28 cellular contexts compared by ENCODE assay signal in the genomic region with DNA sequence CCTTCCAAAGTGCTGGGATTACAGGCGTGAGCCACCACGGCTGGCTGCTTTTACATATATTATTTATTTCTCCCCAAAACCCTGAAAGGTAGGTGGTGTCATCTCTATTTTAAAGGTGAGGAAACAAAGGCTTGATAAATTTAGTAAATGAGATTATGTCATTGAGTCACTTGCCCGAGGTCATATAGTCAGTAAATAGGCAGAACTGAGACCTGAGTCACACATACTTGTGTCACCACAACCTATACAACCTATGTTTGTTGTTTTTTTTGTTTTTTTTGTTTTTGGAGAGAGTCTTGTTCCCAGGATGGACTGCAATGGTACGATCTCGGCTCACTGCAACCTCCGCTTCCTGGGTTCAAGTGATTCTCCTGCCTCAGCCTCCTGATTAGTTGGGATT. TPM values are rescaled to one million over a fixed set of nuclear protein-coding genes. Genes with fewer than 3 reads are reported as not detected.
DNase-seq lines count a peak whose midpoint lies in the region; ATAC-seq and TF ChIP-seq lines count a peak whose summit lies in the region.
"Had no signal": no experiment of that assay in that cellular context is flagged by ENCODE, and none has a peak within 500 bp of the region (broad histone marks: within the 10 kb centered on the region; RNA-seq: fewer than 3 reads in every experiment).

No MANE protein-coding gene starts in this region.

- no peak overlapping the region for H4K12ac ChIP-seq in trophoblast cell (ENCODE audit: low read depth, low read length)

- H3K9me3 ChIP-seq in PC-3 (ENCODE audit: low read length) (no peaks in the 10 kb centered on the region), mammary epithelial cell (replicated peaks; ENCODE audit: insufficient read depth, low read length) (no peaks in the 10 kb centered on the region), trophoblast cell (ENCODE audit: insufficient read depth, low read depth, low read length) (no peaks in the 10 kb centered on the region), upper lobe of right lung (no peaks in the 10 kb centered on the region)
- H3K9me3 ChIP-seq: BLaER1 treated with 17β-estradiol and CSF1 and Interleukin-3, amounts not matched to agents 10 nM and 100 nM; testis had no signal

- intact Hi-C loops in PC-3 (cut with micrococcal nuclease) (no loop called here), mammary epithelial cell (cut with micrococcal nuclease) (no loop called here), upper lobe of right lung (cut with DNase I) (no loop called here)

- no peak for DNase-seq in activated T-cell treated with anti-CD3 and anti-CD28 coated beads, Interleukin-2, amount 50 U/mL, for 24 hours
- DNase-seq in activated T-cell treated with anti-CD3 and anti-CD28 coated beads for 4 hours (no peak), PC-3 (peak; percentile 90), mammary epithelial cell (peak; percentile 92), trophoblast cell (peak; percentile 63 to 91), ureter (ENCODE audit: low spot score) (no peak), upper lobe of right lung (no peak)
- no peak for DNase-seq in activated naive CD4-positive, alpha-beta T cell (lab: John Stamatoyannopoulos, UW)
- DNase-seq: activated CD4-positive, alpha-beta T cell treated with anti-CD3 and anti-CD28 coated beads, Interleukin-2, amount 50 U/mL, for 48 hours; activated naive CD4-positive, alpha-beta T cell treated with anti-CD3 and anti-CD28 coated beads for 36 hours; amniotic stem cell; COR-L47; cortex of kidney; DND-41; endodermal cell; glutamatergic neuron; kidney glomerular epithelial cell; MV-4-11; NCI-H524 treated with DMSO at 0.1 percent for 48 hours; retina; stimulated activated CD4-positive, alpha-beta T cell treated with anti-CD3 and anti-CD28 coated beads, Interleukin-2, amount 100 ng/mL, for 48 hours; stimulated activated naive CD4-positive, alpha-beta T cell treated with Interleukin-2 at 50 U/mL for 16 hours; testis; WERI-Rb-1 had no signal

- H4K20me1 ChIP-seq in PC-3 (ENCODE audit: low read length) (no peaks in the 10 kb centered on the region), mammary epithelial cell (ENCODE audit: insufficient read depth, low read length) (no peaks in the 10 kb centered on the region)

- no peak overlapping the region for H4K91ac ChIP-seq in trophoblast cell (ENCODE audit: low read depth, low read length)

- no peak overlapping the region for H4K8ac ChIP-seq in trophoblast cell (ENCODE audit: low read depth, low read length)

- no peak overlapping the region for H3K4me3 ChIP-seq in PC-3 (ENCODE audit: low read length)
- H3K4me3 ChIP-seq in mammary epithelial cell (replicated peaks in 1 of 3; ENCODE audit: insufficient read depth in 1 of 3, low read depth in 2 of 3, low read length in 3 of 3), result no peak overlapping the region
- no peak overlapping the region for H3K4me3 ChIP-seq in trophoblast cell (ENCODE audit: low read depth, low read length)
- no peak overlapping the region for H3K4me3 ChIP-seq in upper lobe of right lung
- H3K4me3 ChIP-seq: BLaER1 treated with 17β-estradiol and CSF1 and Interleukin-3, amounts not matched to agents 10 nM and 100 nM; cardiac muscle cell; testis had no signal

- H3K9me2 ChIP-seq in PC-3 (replicated peaks; ENCODE audit: low read length), result no peaks in the 10 kb centered on the region

- H3K4me2 ChIP-seq in PC-3 (ENCODE audit: low read length), result no peak overlapping the region
- H3K4me2 ChIP-seq in mammary epithelial cell (ENCODE audit: insufficient read depth, low read depth, low read length), result no peak overlapping the region
- no peak overlapping the region for H3K4me2 ChIP-seq in trophoblast cell (ENCODE audit: low read length)
- H3K4me2 ChIP-seq: BLaER1 treated with 17β-estradiol and CSF1 and Interleukin-3, amounts not matched to agents 10 nM and 100 nM; KMS-11 had no signal

- no peak overlapping the region for H2AFZ ChIP-seq in PC-3 (ENCODE audit: low read length)
- H2AFZ ChIP-seq in mammary epithelial cell (ENCODE audit: low read depth, low read length), result no peak overlapping the region
- H2AFZ ChIP-seq in trophoblast cell (ENCODE audit: insufficient read depth, low read length, poor library complexity), result no peak overlapping the region

- no peak overlapping the region for H2AK5ac ChIP-seq in trophoblast cell (ENCODE audit: low read length)

- H2BK120ac ChIP-seq in trophoblast cell (ENCODE audit: insufficient read depth, low read length, poor library complexity), result no peak overlapping the region

- no peaks in the 10 kb centered on the region for H3K9me3 Mint-ChIP-seq in activated T-cell treated with anti-CD3 and anti-CD28 coated beads, Interleukin-2, amount 50 U/mL, for 24 hours
- H3K9me3 Mint-ChIP-seq: activated naive CD4-positive, alpha-beta T cell treated with anti-CD3 and anti-CD28 coated beads for 36 hours; endodermal cell; memory B cell had no signal

- H3K79me1 ChIP-seq in trophoblast cell (ENCODE audit: low read length), result no peaks in the 10 kb centered on the region

- peak overlapping the region; percentile 57 for H3K27ac Mint-ChIP-seq in activated T-cell treated with anti-CD3 and anti-CD28 coated beads, Interleukin-2, amount 50 U/mL, for 24 hours
- H3K27ac Mint-ChIP-seq: activated naive CD4-positive, alpha-beta T cell treated with anti-CD3 and anti-CD28 coated beads for 36 hours; endodermal cell; memory B cell had no signal

- H3K27ac ChIP-seq in PC-3 (ENCODE audit: low read length) (peak overlapping the region; percentile 58), mammary epithelial cell (ENCODE audit: insufficient read depth, low read depth, low read length) (peak overlapping the region; percentile 58), trophoblast cell (ENCODE audit: low read depth, low read length) (no peak overlapping the region), upper lobe of right lung (no peak overlapping the region)
- H3K27ac ChIP-seq: BLaER1 treated with 17β-estradiol and CSF1 and Interleukin-3, amounts not matched to agents 10 nM and 100 nM; cardiac muscle cell; KMS-11; testis; WERI-Rb-1 had no signal

- H3K27me3 Mint-ChIP-seq in activated T-cell treated with anti-CD3 and anti-CD28 coated beads, Interleukin-2, amount 50 U/mL, for 24 hours, result no peaks in the 10 kb centered on the region
- H3K27me3 Mint-ChIP-seq: memory B cell had no signal

- H3K36me3 Mint-ChIP-seq in activated T-cell treated with anti-CD3 and anti-CD28 coated beads, Interleukin-2, amount 50 U/mL, for 24 hours (ENCODE audit: low read depth), result peaks cover 84% of the 10 kb centered on the region

- no peak overlapping the region for H2BK12ac ChIP-seq in trophoblast cell (ENCODE audit: low read length)

- WGBS in mammary epithelial cell (ENCODE audit: low coverage, missing lambda C conversion rate), result 64% methylated on average over 6 of the region's 6 CpGs
- WGBS in trophoblast cell (ENCODE audit: extremely low coverage, insufficient coverage, insufficient read length), result no CpG with 5 or more reads among the region's 6 CpGs

- H3K4ac ChIP-seq in trophoblast cell (ENCODE audit: low read depth, low read length), result no peak overlapping the region

- CTCF ChIA-PET in PC-3 (lab: Charles Lee) (no interaction called here), mammary epithelial cell (lab: Charles Lee; ENCODE audit: low non-redundant PET) (no interaction called here)

- H3K23ac ChIP-seq in trophoblast cell (ENCODE audit: low read length), result no peak overlapping the region

- ATAC-seq in PC-3, result peak; percentile 83
- no peak for ATAC-seq in upper lobe of right lung

- H3K18ac ChIP-seq in trophoblast cell (ENCODE audit: low read length), result no peak overlapping the region

- no peak overlapping the region for H3K14ac ChIP-seq in trophoblast cell (ENCODE audit: low read length)

- H2BK5ac ChIP-seq in trophoblast cell (ENCODE audit: low read depth, low read length, poor library complexity), result no peak overlapping the region

- no peaks in the 10 kb centered on the region for H3F3A ChIP-seq in PC-3 (ENCODE audit: low read length, unreplicated experiment)

- in situ Hi-C loops in mammary epithelial cell (cut with MboI; ENCODE audit: low sequenced_read_pairs in 2 of 2), result no loop called here

- H3K36me3 ChIP-seq in PC-3 (ENCODE audit: low read depth, low read length) (peaks cover 29% of the 10 kb centered on the region), mammary epithelial cell (ENCODE audit: insufficient read depth, low read length) (peaks cover 15% of the 10 kb centered on the region), trophoblast cell (ENCODE audit: control insufficient read depth in 1 of 2, insufficient read depth in 2 of 2, low read length in 2 of 2) (peaks cover 20 to 29% of the 10 kb centered on the region in 2 experiments), upper lobe of right lung (peaks cover 79% of the 10 kb centered on the region)

- POLR2A ChIA-PET in PC-3 (lab: Charles Lee; ENCODE audit: unreplicated experiment), result no interaction called here

- peaks cover 17% of the 10 kb centered on the region for H3K4me1 ChIP-seq in PC-3 (ENCODE audit: insufficient read depth, low read length)
- H3K4me1 ChIP-seq in mammary epithelial cell (ENCODE audit: insufficient read depth, low read length), result peaks cover 24% of the 10 kb centered on the region
- H3K4me1 ChIP-seq in trophoblast cell (ENCODE audit: control insufficient read depth in 1 of 2, insufficient read depth in 2 of 2, low read length in 2 of 2), result no peaks in the 10 kb centered on the region
- peaks cover 6% of the 10 kb centered on the region for H3K4me1 ChIP-seq in upper lobe of right lung
- H3K4me1 ChIP-seq: testis had no signal

- H3K4me1 Mint-ChIP-seq in activated T-cell treated with anti-CD3 and anti-CD28 coated beads, Interleukin-2, amount 50 U/mL, for 24 hours (ENCODE audit: low read depth), result peaks cover 22% of the 10 kb centered on the region
- H3K4me1 Mint-ChIP-seq: endodermal cell, memory B cell had no signal

- BruUV-seq in PC-3 (replicated peaks; lab: Mats Ljungman, UMichigan) (no TSS peak), mammary epithelial cell (replicated peaks; lab: Mats Ljungman, UMichigan) (no TSS peak)

- dilution Hi-C loops in mammary epithelial cell (cut with HindIII; ENCODE audit: low sequenced_read_pairs), result no loop called here

- TF ChIP-seq CTCF in PC-3 (conservative IDR thresholded peaks at IDR 0.05; ENCODE audit: low read depth, low read length), result no peak
- TF ChIP-seq CTCF in mammary epithelial cell (conservative IDR thresholded peaks at IDR 0.05 in 1 of 2, IDR thresholded peaks at IDR 0.05 in 1 of 2; ENCODE audit: extremely low read depth in 1 of 2, insufficient read depth in 1 of 2, low read depth in 1 of 2, low read length in 2 of 2), result no peak
- no peak for TF ChIP-seq CTCF in upper lobe of right lung (IDR thresholded peaks at IDR 0.05)

- 0 out of 2 replicates have a peak, but pooled peaks cover 7% of the 10 kb centered on the region for H3K79me2 ChIP-seq in PC-3 (ENCODE audit: low read length)
- peaks cover 4% of the 10 kb centered on the region for H3K79me2 ChIP-seq in mammary epithelial cell (ENCODE audit: insufficient read depth, low read length)
- H3K79me2 ChIP-seq in trophoblast cell (ENCODE audit: control insufficient read depth, insufficient read depth, low read length, poor library complexity), result no peaks in the 10 kb centered on the region

- H3K9ac ChIP-seq in PC-3 (ENCODE audit: low read length), result no peak overlapping the region
- peak overlapping the region; percentile 20 for H3K9ac ChIP-seq in mammary epithelial cell (ENCODE audit: insufficient read depth, low read length)
- no peak overlapping the region for H3K9ac ChIP-seq in trophoblast cell (ENCODE audit: low read length)
- H3K9ac ChIP-seq: BLaER1 treated with 17β-estradiol and CSF1 and Interleukin-3, amounts not matched to agents 10 nM and 100 nM; KMS-11 had no signal

- H3K4me3 Mint-ChIP-seq in activated T-cell treated with anti-CD3 and anti-CD28 coated beads, Interleukin-2, amount 50 U/mL, for 24 hours, result no peak overlapping the region
- H3K4me3 Mint-ChIP-seq: activated naive CD4-positive, alpha-beta T cell treated with anti-CD3 and anti-CD28 coated beads for 36 hours; endodermal cell; memory B cell had no signal

- no peaks in the 10 kb centered on the region for H3K27me3 ChIP-seq in PC-3 (ENCODE audit: low read length)
- H3K27me3 ChIP-seq in mammary epithelial cell (ENCODE audit: insufficient read depth, low read length), result no peaks in the 10 kb centered on the region
- H3K27me3 ChIP-seq in trophoblast cell (ENCODE audit: insufficient read depth, low read length), result no peaks in the 10 kb centered on the region
- H3K27me3 ChIP-seq in upper lobe of right lung, result no peaks in the 10 kb centered on the region
- H3K27me3 ChIP-seq: BLaER1 treated with 17β-estradiol and CSF1 and Interleukin-3, amounts not matched to agents 10 nM and 100 nM; cardiac muscle cell; testis had no signal

RNA-seq across cellular contexts. Expression of a gene that starts 12.8 kb away (rescaled TPM):
- total RNA-seq in PC-3 (2014; rRNA removed), result 55.8 and 63.0 TPM in 2 replicates
- total RNA-seq in mammary epithelial cell, result 10 to 100 TPM; 11.8 to 27.0 TPM
- 23.8 TPM for polyA plus RNA-seq in mammary epithelial cell
- polyA minus RNA-seq in mammary epithelial cell, result 34.6 TPM
- 18.6 and 18.9 TPM in 2 replicates for polyA plus RNA-seq in trophoblast cell (2013)
- 32.9 TPM for total RNA-seq in ureter
- total RNA-seq in upper lobe of right lung, result 24.3 TPM

RNA-seq across cellular contexts. Expression of a gene that starts 22.9 kb away (rescaled TPM):
- total RNA-seq in PC-3 (2014; rRNA removed) (5.4 and 9.3 TPM in 2 replicates), mammary epithelial cell (1 to 10 TPM; 6.8 to 8.2 TPM), ureter (9.8 TPM), upper lobe of right lung (8.0 TPM)
- 4.4 TPM for polyA plus RNA-seq in mammary epithelial cell
- 0.21 TPM for polyA minus RNA-seq in mammary epithelial cell
- polyA plus RNA-seq in trophoblast cell (2013), result 2.7 and 2.8 TPM in 2 replicates

RNA-seq across cellular contexts. Expression of a gene that starts 23.2 kb away (rescaled TPM):
- total RNA-seq in PC-3 (2014; rRNA removed) (2.3 TPM in 1 of 2 replicates, not detected in the other), mammary epithelial cell (1 to 10 TPM; 1.8 to 2.5 TPM), ureter (5.2 TPM), upper lobe of right lung (11.3 TPM)
- 0.40 TPM for polyA plus RNA-seq in mammary epithelial cell
- polyA minus RNA-seq in mammary epithelial cell, result 3.3 TPM
- polyA plus RNA-seq in trophoblast cell (2013), result 0.52 and 0.64 TPM in 2 replicates

RNA-seq across cellular contexts. Expression of a gene that starts 23.4 kb away (rescaled TPM):
- total RNA-seq in PC-3 (2014; rRNA removed), result 25.2 and 29.8 TPM in 2 replicates
- 10 to 100 TPM in 1 of 2 donors, 1 to 10 TPM in 1; 7.7 to 28.7 TPM for total RNA-seq in mammary epithelial cell
- polyA plus RNA-seq in mammary epithelial cell, result 29.6 TPM
- 27.4 TPM for polyA minus RNA-seq in mammary epithelial cell
- polyA plus RNA-seq in trophoblast cell (2013), result 7.1 and 7.9 TPM in 2 replicates
- total RNA-seq in ureter, result 50.1 TPM
- total RNA-seq in upper lobe of right lung, result 26.9 TPM

RNA-seq across cellular contexts. Expression of a gene that starts 28.5 kb away (rescaled TPM):
- 8.1 and 8.6 TPM in 2 replicates for total RNA-seq in PC-3 (2014; rRNA removed)
- total RNA-seq in mammary epithelial cell, result 10 to 100 TPM in 1 of 2 donors, 1 to 10 TPM in 1; 6.2 to 42.1 TPM
- polyA plus RNA-seq in mammary epithelial cell, result 27.4 TPM
- 16.0 TPM for polyA minus RNA-seq in mammary epithelial cell
- polyA plus RNA-seq in trophoblast cell (2013), result 0.48 and 0.51 TPM in 2 replicates
- 1.6 TPM for total RNA-seq in ureter
- 2.0 TPM for total RNA-seq in upper lobe of right lung

Comparison
In these comparisons a context has a peak if more than half of its experiments do, and no peak if none do; other contexts are left out.
1. DNase-seq: peak in PC-3 (single experiment), mammary epithelial cell (single experiment) and trophoblast cell (2 of 2); none in activated T-cell treated with anti-CD3 and anti-CD28 coated beads, Interleukin-2, amount 50 U/mL, for 24 hours (single experiment), activated T-cell treated with anti-CD3 and anti-CD28 coated beads for 4 hours (single experiment), ureter (single experiment), activated naive CD4-positive, alpha-beta T cell (0 of 4) and upper lobe of right lung (single experiment).
2. H3K27ac ChIP-seq: peak in PC-3 (single experiment) and mammary epithelial cell (single experiment); none in trophoblast cell (single experiment) and upper lobe of right lung (single experiment).